Comparison of ENCODE assay signal across 9 cellular contexts in the genomic region with DNA sequence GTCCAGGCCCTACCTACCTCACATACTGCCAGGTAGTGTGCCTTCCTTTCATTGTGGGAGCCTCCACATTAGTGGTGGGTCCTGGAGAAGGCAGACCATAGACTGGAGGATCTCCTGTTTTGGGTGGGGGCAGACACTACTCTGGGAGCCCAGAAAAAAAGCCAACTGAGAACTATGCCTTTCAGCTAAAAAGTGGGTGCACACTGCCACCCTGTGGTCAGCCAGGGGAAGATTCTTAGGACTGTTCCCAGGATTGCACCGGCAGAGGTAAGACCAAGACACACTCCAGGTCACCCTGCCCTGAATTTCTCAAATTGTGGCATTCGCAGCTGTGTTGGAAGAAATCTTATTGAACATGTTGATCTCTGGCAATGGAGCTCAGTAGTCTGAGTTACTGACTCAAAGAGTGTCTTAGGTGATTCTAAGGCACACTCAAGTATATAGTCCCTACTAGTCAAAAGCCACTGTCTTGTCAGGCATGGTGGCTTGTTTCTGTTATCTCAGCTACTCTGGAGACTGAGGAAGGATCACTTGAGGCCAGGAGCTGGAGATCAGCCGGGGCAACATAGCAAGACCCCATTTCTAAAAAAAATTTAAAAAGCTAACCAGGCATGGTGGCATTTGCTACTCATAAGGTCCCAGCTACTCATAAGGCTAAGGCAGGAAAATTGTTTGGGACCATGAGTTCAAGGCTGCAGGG. TPM values are rescaled to one million over a fixed set of nuclear protein-coding genes. Genes with fewer than 3 reads are reported as not detected.
DNase-seq lines count a peak whose midpoint lies in the region; ATAC-seq, FAIRE-seq and TF ChIP-seq lines count a peak whose summit lies in the region.
"Had no signal": no experiment of that assay in that cellular context is flagged by ENCODE, and none has a peak within 500 bp of the region (broad histone marks: within the 10 kb centered on the region; RNA-seq: fewer than 3 reads in every experiment).

No MANE protein-coding gene starts in this region.

- no peak for TF ChIP-seq POLR2A in H54 (IDR thresholded peaks at IDR 0.05; ENCODE audit: low read depth, low read length)

- H3K27me3 ChIP-seq in lower lobe of right lung (ENCODE audit: low read depth), result peaks cover 21% of the 10 kb centered on the region

- H3K9me3 ChIP-seq in lower lobe of right lung, result no peaks in the 10 kb centered on the region

- FAIRE-seq in H54 (lab: Jason Lieb, UNC), result peak; percentile 57

- TF ChIP-seq CTCF in coronary artery (IDR thresholded peaks at IDR 0.05) (peak; percentile 73), lower lobe of right lung (IDR thresholded peaks at IDR 0.05) (peak; percentile 85)

- H3K4me3 ChIP-seq in coronary artery, result no peak overlapping the region
- H3K4me3 ChIP-seq in lower lobe of right lung, result no peak overlapping the region
- H3K4me3 ChIP-seq: SK-N-MC had no signal

- peaks cover 6% of the 10 kb centered on the region for H3K36me3 ChIP-seq in lower lobe of right lung

- H3K4me1 ChIP-seq in lower lobe of right lung, result peaks cover 34% of the 10 kb centered on the region

- DNase-seq in COLO829 (ENCODE audit: low spot score), result peak; percentile 91
- peak; percentile 78 for DNase-seq in H54 (ENCODE audit: insufficient read length, low spot score)
- DNase-seq in NCI-H460 (ENCODE audit: extremely low read depth, low read depth), result peak; percentile 59
- DNase-seq in activated CD4-positive, alpha-beta T cell treated with anti-CD3 and anti-CD28 coated beads for 48 hours, result peak; percentile 81
- no peak for DNase-seq in coronary artery (ENCODE audit: low spot score)
- DNase-seq in lower lobe of right lung, result no peak
- peak; percentile 49 for DNase-seq in stimulated activated CD8-positive, alpha-beta memory T cell treated with anti-CD3 and anti-CD28 coated beads, Interleukin-12 subunit alpha, Interleukin-12 subunit beta, amount 100 ng/mL, for 4 hours (ENCODE audit: low read depth)

- H3K27ac ChIP-seq in coronary artery, result no peak overlapping the region
- H3K27ac ChIP-seq in lower lobe of right lung, result no peak overlapping the region
- H3K27ac ChIP-seq: SK-N-MC had no signal

- ATAC-seq in lower lobe of right lung, result peak; percentile 28 to 54
- ATAC-seq in HG03097 (IDR thresholded peaks at IDR 0.05; ENCODE audit: low FRiP score, unreplicated experiment), result no peak

- intact Hi-C loops in lower lobe of right lung (cut with DNase I), result no loop called here

RNA-seq across cellular contexts. Expression of a gene that starts 3.6 kb away (rescaled TPM):
- 80.3 and 83.5 TPM in 2 replicates for total RNA-seq in NCI-H460 (2014; rRNA removed; shearing (Covaris generic))
- 182 and 207 TPM in 2 replicates for polyA plus RNA-seq in NCI-H460 (2014; cell fraction: nucleus; rRNA removed)
- total RNA-seq in lower lobe of right lung, result 35.0 TPM

RNA-seq across cellular contexts. Expression of a gene that starts 5.1 kb away (rescaled TPM):
- not detected in 2 replicates for total RNA-seq in NCI-H460 (2014; rRNA removed; shearing (Covaris generic))
- not detected in 2 replicates for polyA plus RNA-seq in NCI-H460 (2014; cell fraction: nucleus; rRNA removed)
- not detected for total RNA-seq in lower lobe of right lung

RNA-seq across cellular contexts. Expression of a gene that starts 12.5 kb away (rescaled TPM):
- 14.0 and 16.0 TPM in 2 replicates for total RNA-seq in NCI-H460 (2014; rRNA removed; shearing (Covaris generic))
- 54.3 and 58.4 TPM in 2 replicates for polyA plus RNA-seq in NCI-H460 (2014; cell fraction: nucleus; rRNA removed)
- total RNA-seq in lower lobe of right lung, result 51.3 TPM

RNA-seq across cellular contexts. Expression of a gene that starts 13.7 kb away (rescaled TPM):
- total RNA-seq in NCI-H460 (2014; rRNA removed; shearing (Covaris generic)), result 32.3 and 41.3 TPM in 2 replicates
- 34.5 and 36.8 TPM in 2 replicates for polyA plus RNA-seq in NCI-H460 (2014; cell fraction: nucleus; rRNA removed)
- 72.2 TPM for total RNA-seq in lower lobe of right lung

RNA-seq across cellular contexts. Expression of a gene that starts 18.0 kb away (rescaled TPM):
- total RNA-seq in NCI-H460 (2014; rRNA removed; shearing (Covaris generic)), result 2.2 and 3.3 TPM in 2 replicates
- 30.8 and 36.3 TPM in 2 replicates for polyA plus RNA-seq in NCI-H460 (2014; cell fraction: nucleus; rRNA removed)
- total RNA-seq in lower lobe of right lung, result 25.7 TPM

Comparison
In these comparisons a context has a peak if more than half of its experiments do, and no peak if none do; other contexts are left out.
1. DNase-seq: peak in COLO829 (single experiment), H54 (single experiment), NCI-H460 (single experiment), activated CD4-positive, alpha-beta T cell treated with anti-CD3 and anti-CD28 coated beads for 48 hours (single experiment) and stimulated activated CD8-positive, alpha-beta memory T cell treated with anti-CD3 and anti-CD28 coated beads, Interleukin-12 subunit alpha, Interleukin-12 subunit beta, amount 100 ng/mL, for 4 hours (single experiment); none in coronary artery (single experiment) and lower lobe of right lung (single experiment).